26 cellular contexts compared by ENCODE assay signal in the genomic region with DNA sequence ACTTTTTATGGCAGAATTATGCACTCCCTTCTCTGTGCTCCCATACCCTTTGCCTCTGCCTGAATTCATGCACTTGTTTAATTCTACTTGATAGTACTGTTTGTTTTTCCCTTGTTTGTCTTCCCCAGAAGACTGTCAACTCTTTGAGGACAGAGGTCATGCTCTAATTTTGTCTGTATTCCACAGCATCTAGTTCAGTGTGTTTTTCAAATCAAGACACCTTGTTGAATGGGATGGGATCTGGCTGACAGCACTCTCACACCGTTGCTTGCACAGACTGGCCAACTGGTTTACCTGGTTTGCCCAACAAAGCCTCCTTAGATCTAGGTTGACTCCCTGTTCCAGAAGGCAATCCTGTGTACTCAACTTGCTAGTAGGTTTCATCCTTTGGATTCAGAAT.
"Had no signal": no experiment of that assay in that cellular context is flagged by ENCODE, and none has a peak within 500 bp of the region (broad histone marks: within the 10 kb centered on the region; RNA-seq: fewer than 3 reads in every experiment).

No MANE protein-coding gene starts in this region.

- FAIRE-seq: endometrium, endothelial cell of umbilical vein had no signal

- H3K9me3 ChIP-seq: esophagus muscularis mucosa, gastroesophageal sphincter had no signal

- ATAC-seq: activated naive CD4-positive, alpha-beta T cell treated with anti-CD3 and anti-CD28 coated beads, Interleukin-2, amount 50 U/mL, for 72 hours; activated T-cell treated with anti-CD3 and anti-CD28 coated beads, Interleukin-2, amount 50 U/mL, for 72 hours; effector memory CD8-positive, alpha-beta T cell; foreskin keratinocyte; gastroesophageal sphincter had no signal

- H3K27ac ChIP-seq: brain microvascular endothelial cell, esophagus muscularis mucosa, foreskin keratinocyte, gastroesophageal sphincter had no signal

- H3K4me3 Mint-ChIP-seq: activated CD4-positive, alpha-beta memory T cell treated with anti-CD3 and anti-CD28 coated beads, Interleukin-2, amount 10 ng/mL, durations not matched to agents 7 days and 5 days; activated CD4-positive, alpha-beta T cell treated with anti-CD3 and anti-CD28 coated beads, Interleukin-2, amount 10 ng/mL, durations not matched to agents 7 days and 5 days; activated naive CD4-positive, alpha-beta T cell treated with anti-CD3 and anti-CD28 coated beads, Interleukin-2, amount 10 ng/mL, durations not matched to agents 7 days and 5 days; activated naive CD8-positive, alpha-beta T cell treated with anti-CD3 and anti-CD28 coated beads, Interleukin-2, amount 10 ng/mL, durations not matched to agents 7 days and 5 days; activated T-cell treated with anti-CD3 and anti-CD28 coated beads, Interleukin-2, amount 50 U/mL, for 24 hours; activated T-cell treated with anti-CD3 and anti-CD28 coated beads, Interleukin-2, amount 50 U/mL, for 72 hours; central memory CD8-positive, alpha-beta T cell; effector memory CD8-positive, alpha-beta T cell had no signal

- H3K4me3 ChIP-seq: esophagus muscularis mucosa, gastroesophageal sphincter had no signal

- H3K9me3 Mint-ChIP-seq: activated CD4-positive, alpha-beta memory T cell treated with anti-CD3 and anti-CD28 coated beads, Interleukin-2, amount 10 ng/mL, durations not matched to agents 7 days and 5 days; activated CD4-positive, alpha-beta T cell treated with anti-CD3 and anti-CD28 coated beads, Interleukin-2, amount 10 ng/mL, durations not matched to agents 7 days and 5 days; activated naive CD4-positive, alpha-beta T cell treated with anti-CD3 and anti-CD28 coated beads, Interleukin-2, amount 10 ng/mL, durations not matched to agents 7 days and 5 days; activated naive CD4-positive, alpha-beta T cell treated with anti-CD3 and anti-CD28 coated beads, Interleukin-2, amount 50 U/mL, for 72 hours; activated T-cell treated with anti-CD3 and anti-CD28 coated beads, Interleukin-2, amount 50 U/mL, for 24 hours; central memory CD8-positive, alpha-beta T cell; effector memory CD8-positive, alpha-beta T cell had no signal

- H3K36me3 ChIP-seq: brain microvascular endothelial cell, esophagus muscularis mucosa, gastroesophageal sphincter had no signal

- H3K4me1 Mint-ChIP-seq: activated CD4-positive, alpha-beta memory T cell treated with anti-CD3 and anti-CD28 coated beads, Interleukin-2, amount 10 ng/mL, durations not matched to agents 7 days and 5 days; activated CD4-positive, alpha-beta T cell treated with anti-CD3 and anti-CD28 coated beads, Interleukin-2, amount 10 ng/mL, durations not matched to agents 7 days and 5 days; activated naive CD4-positive, alpha-beta T cell treated with anti-CD3 and anti-CD28 coated beads, Interleukin-2, amount 10 ng/mL, durations not matched to agents 7 days and 5 days; activated naive CD8-positive, alpha-beta T cell treated with anti-CD3 and anti-CD28 coated beads, Interleukin-2, amount 10 ng/mL, durations not matched to agents 7 days and 5 days; central memory CD8-positive, alpha-beta T cell had no signal

- H3K36me3 Mint-ChIP-seq: activated naive CD4-positive, alpha-beta T cell treated with anti-CD3 and anti-CD28 coated beads, Interleukin-2, amount 10 ng/mL, durations not matched to agents 7 days and 5 days; activated naive CD4-positive, alpha-beta T cell treated with anti-CD3 and anti-CD28 coated beads, Interleukin-2, amount 50 U/mL, for 72 hours; activated naive CD8-positive, alpha-beta T cell treated with anti-CD3 and anti-CD28 coated beads, Interleukin-2, amount 10 ng/mL, durations not matched to agents 7 days and 5 days had no signal

- H3K27me3 Mint-ChIP-seq: activated naive CD4-positive, alpha-beta T cell treated with anti-CD3 and anti-CD28 coated beads, Interleukin-2, amount 10 ng/mL, durations not matched to agents 7 days and 5 days had no signal

- H3K27me3 ChIP-seq: brain microvascular endothelial cell, esophagus muscularis mucosa, gastroesophageal sphincter had no signal

- H3K4me1 ChIP-seq: foreskin keratinocyte had no signal

- H3K27ac Mint-ChIP-seq: activated CD4-positive, alpha-beta memory T cell treated with anti-CD3 and anti-CD28 coated beads, Interleukin-2, amount 10 ng/mL, durations not matched to agents 7 days and 5 days; activated CD4-positive, alpha-beta T cell treated with anti-CD3 and anti-CD28 coated beads, Interleukin-2, amount 10 ng/mL, durations not matched to agents 7 days and 5 days; activated naive CD4-positive, alpha-beta T cell treated with anti-CD3 and anti-CD28 coated beads, Interleukin-2, amount 10 ng/mL, durations not matched to agents 7 days and 5 days; activated naive CD4-positive, alpha-beta T cell treated with anti-CD3 and anti-CD28 coated beads, Interleukin-2, amount 50 U/mL, for 72 hours; activated naive CD8-positive, alpha-beta T cell treated with anti-CD3 and anti-CD28 coated beads, Interleukin-2, amount 10 ng/mL, durations not matched to agents 7 days and 5 days; activated T-cell treated with anti-CD3 and anti-CD28 coated beads, Interleukin-2, amount 50 U/mL, for 24 hours; activated T-cell treated with anti-CD3 and anti-CD28 coated beads, Interleukin-2, amount 50 U/mL, for 72 hours; effector memory CD8-positive, alpha-beta T cell had no signal

- DNase-seq: activated CD4-positive, alpha-beta memory T cell treated with anti-CD3 and anti-CD28 coated beads, Interleukin-2, amount 10 ng/mL, durations not matched to agents 7 days and 5 days; activated CD4-positive, alpha-beta T cell treated with anti-CD3 and anti-CD28 coated beads for 1 hour; activated CD4-positive, alpha-beta T cell treated with anti-CD3 and anti-CD28 coated beads for 4 hours; activated CD4-positive, alpha-beta T cell treated with anti-CD3 and anti-CD28 coated beads, Interleukin-2, amount 10 ng/mL, durations not matched to agents 7 days and 5 days; activated CD4-positive, alpha-beta T cell treated with anti-CD3 and anti-CD28 coated beads, Interleukin-2, amount 50 U/mL, for 4 hours; activated CD8-positive, alpha-beta memory T cell treated with anti-CD3 and anti-CD28 coated beads, Interleukin-2, amount 50 U/mL, for 48 hours; activated gamma-delta T cell; activated naive CD4-positive, alpha-beta T cell; activated naive CD4-positive, alpha-beta T cell treated with anti-CD3 and anti-CD28 coated beads, Interleukin-2, amount 10 ng/mL, durations not matched to agents 7 days and 5 days; activated naive CD8-positive, alpha-beta T cell treated with anti-CD3 and anti-CD28 coated beads, Interleukin-2, amount 10 ng/mL, durations not matched to agents 7 days and 5 days; activated T-cell treated with anti-CD3 and anti-CD28 coated beads for 4 hours; activated T-cell treated with anti-CD3 and anti-CD28 coated beads, Interleukin-2, amount 50 U/mL, for 24 hours; activated T-cell treated with anti-CD3 and anti-CD28 coated beads, Interleukin-2, amount 50 U/mL, for 72 hours; brain microvascular endothelial cell; cortex of kidney; dermis blood vessel endothelial cell; effector CD4-positive, alpha-beta T cell; effector memory CD8-positive, alpha-beta T cell; foreskin keratinocyte; T-helper 2 cell had no signal
